Comparison of ENCODE assay signal across 10 cellular contexts in genomic region chr7:152615052-152615741, GRCh38.
DNase-seq lines count a peak whose midpoint lies in the region; ATAC-seq, FAIRE-seq and TF ChIP-seq lines count a peak whose summit lies in the region.
"Had no signal": no experiment of that assay in that cellular context is flagged by ENCODE, and none has a peak within 500 bp of the region (broad histone marks: within the 10 kb centered on the region; RNA-seq: fewer than 3 reads in every experiment).

No MANE protein-coding gene starts in this region.

- no peaks in the 10 kb centered on the region for H3K4me1 Mint-ChIP-seq in CD4-positive, alpha-beta T cell (ENCODE audit: low read depth)
- no peaks in the 10 kb centered on the region for H3K4me1 Mint-ChIP-seq in activated CD4-positive, alpha-beta T cell treated with anti-CD3 and anti-CD28 coated beads for 36 hours

- H3K27me3 ChIP-seq in WERI-Rb-1 (ENCODE audit: insufficient read depth, low read depth, severe bottlenecking) (no peaks in the 10 kb centered on the region), lower lobe of right lung (ENCODE audit: low read depth) (peaks cover 7% of the 10 kb centered on the region)
- H3K27me3 ChIP-seq in CD4-positive, alpha-beta T cell (ENCODE audit: control insufficient read depth, insufficient read depth, low read length), result no peaks in the 10 kb centered on the region

- no peak for TF ChIP-seq EP300 in A549 (IDR thresholded peaks at IDR 0.05)

- peak; percentile 26 to 54; a peak in 3 of 6 replicates for ATAC-seq in A549
- ATAC-seq in lower lobe of right lung, result peak; percentile 82 to 87
- ATAC-seq in GM18517 (IDR thresholded peaks at IDR 0.05; ENCODE audit: unreplicated experiment), result no peak
- no peak for ATAC-seq in CD4-positive, alpha-beta T cell (ENCODE audit: poor library complexity)
- no peak for ATAC-seq in activated CD4-positive, alpha-beta T cell treated with anti-CD3 and anti-CD28 coated beads for 36 hours

- CTCF ChIA-PET in A549 (lab: Yijun Ruan, JAX), result interaction anchor here (0.7 to 1.7 kb wide), 2 partner anchors 8 to 15 kb away, joined by 3 to 4 read pairs; no protein-coding TSS in a partner anchor
- CTCF ChIA-PET in CD4-positive, alpha-beta T cell (lab: Charles Lee), result no interaction called here
- CTCF ChIA-PET in activated CD4-positive, alpha-beta T cell treated with anti-CD3 and anti-CD28 coated beads for 36 hours (lab: Charles Lee), result interaction anchor here (0.5 kb wide), 1 partner anchor 384 kb away, joined by 3 read pairs; no protein-coding TSS in a partner anchor

- H3K36me3 Mint-ChIP-seq in CD4-positive, alpha-beta T cell (ENCODE audit: low read depth), result no peaks in the 10 kb centered on the region
- H3K36me3 Mint-ChIP-seq in activated CD4-positive, alpha-beta T cell treated with anti-CD3 and anti-CD28 coated beads for 36 hours (ENCODE audit: low read depth), result no peaks in the 10 kb centered on the region

- WGBS in A549 (ENCODE audit: missing lambda C conversion rate), result 73% methylated on average over 13 of the region's 13 CpGs

- DNase-seq in A549 (ENCODE audit: low read depth in 1 of 2, low spot score in 1 of 2) (no peak), NCI-H2029 (lab: John Stamatoyannopoulos, UW) (peak; percentile 26), WERI-Rb-1 (peak; percentile 54), lower lobe of right lung (no peak), Kasumi-1 (lab: John Stamatoyannopoulos, UW) (no peak)
- DNase-seq in CD4-positive, alpha-beta T cell, result no peak
- DNase-seq in activated CD4-positive, alpha-beta T cell treated with anti-CD3 and anti-CD28 coated beads for 36 hours, result no peak
- DNase-seq: mammary epithelial cell; stimulated activated CD4-positive, alpha-beta T cell treated with anti-CD3 and anti-CD28 coated beads, Interleukin-4, amount 100 ng/mL, for 24 hours had no signal

- H3K27ac ChIP-seq in A549, result no peak overlapping the region
- peak overlapping the region; percentile 72 for H3K27ac ChIP-seq in WERI-Rb-1
- H3K27ac ChIP-seq in lower lobe of right lung, result no peak overlapping the region
- H3K27ac ChIP-seq in CD4-positive, alpha-beta T cell (ENCODE audit: low read depth, low read length), result no peak overlapping the region

- H3K4me2 ChIP-seq in A549, result no peak overlapping the region

- TF ChIP-seq CTCF in A549 (IDR thresholded peaks at IDR 0.05) (no peak), WERI-Rb-1 (IDR thresholded peaks at IDR 0.05; ENCODE audit: low read depth, low read length) (no peak), lower lobe of right lung (IDR thresholded peaks at IDR 0.05) (no peak)
- TF ChIP-seq CTCF in CD4-positive, alpha-beta T cell (IDR thresholded peaks at IDR 0.05), result no peak

- H3K4me3 Mint-ChIP-seq in CD4-positive, alpha-beta T cell, result no peak overlapping the region
- no peak overlapping the region for H3K4me3 Mint-ChIP-seq in activated CD4-positive, alpha-beta T cell treated with anti-CD3 and anti-CD28 coated beads for 36 hours

- H3K36me3 ChIP-seq in WERI-Rb-1, result no peaks in the 10 kb centered on the region
- no peaks in the 10 kb centered on the region for H3K36me3 ChIP-seq in lower lobe of right lung

- TF ChIP-seq POLR2A in A549 (IDR thresholded peaks at IDR 0.05; ENCODE audit: low read length), result no peak

- no peak overlapping the region for H3K4me3 ChIP-seq in A549
- peak overlapping the region; percentile 30 for H3K4me3 ChIP-seq in WERI-Rb-1 (ENCODE audit: low read depth, low read length)
- H3K4me3 ChIP-seq in lower lobe of right lung, result no peak overlapping the region

- H3K27me3 Mint-ChIP-seq in CD4-positive, alpha-beta T cell, result no peaks in the 10 kb centered on the region
- H3K27me3 Mint-ChIP-seq in activated CD4-positive, alpha-beta T cell treated with anti-CD3 and anti-CD28 coated beads for 36 hours, result no peaks in the 10 kb centered on the region

- TF ChIP-seq RAD21 in A549 (conservative IDR thresholded peaks at IDR 0.05 in 1 of 2, IDR thresholded peaks at IDR 0.05 in 1 of 2), result no peak

- FAIRE-seq in A549 (lab: Jason Lieb, UNC), result no peak

- H3K27ac Mint-ChIP-seq in CD4-positive, alpha-beta T cell, result no peak overlapping the region
- no peak overlapping the region for H3K27ac Mint-ChIP-seq in activated CD4-positive, alpha-beta T cell treated with anti-CD3 and anti-CD28 coated beads for 36 hours

- POLR2A ChIA-PET in A549 (lab: Yijun Ruan, JAX), result no interaction called here
- POLR2A ChIA-PET in CD4-positive, alpha-beta T cell (lab: Charles Lee), result no interaction called here
- POLR2A ChIA-PET in activated CD4-positive, alpha-beta T cell treated with anti-CD3 and anti-CD28 coated beads for 36 hours (lab: Charles Lee), result no interaction called here

- H3K9me3 ChIP-seq in A549 (no peaks in the 10 kb centered on the region), WERI-Rb-1 (ENCODE audit: severe bottlenecking) (no peaks in the 10 kb centered on the region), lower lobe of right lung (no peaks in the 10 kb centered on the region)
- H3K9me3 ChIP-seq in CD4-positive, alpha-beta T cell (ENCODE audit: control insufficient read depth, low read length), result no peaks in the 10 kb centered on the region

- H3K4me1 ChIP-seq in A549, result no peaks in the 10 kb centered on the region
- H3K4me1 ChIP-seq in lower lobe of right lung, result peaks cover 5% of the 10 kb centered on the region

- intact Hi-C loops in lower lobe of right lung (cut with DNase I), result no loop called here
- intact Hi-C loops in CD4-positive, alpha-beta T cell (cut with DNase I, micrococcal nuclease), result no loop called here
- intact Hi-C loops in activated CD4-positive, alpha-beta T cell treated with anti-CD3 and anti-CD28 coated beads for 36 hours (cut with DNase I, micrococcal nuclease), result no loop called here

- peaks cover 4% of the 10 kb centered on the region for H3K9me3 Mint-ChIP-seq in CD4-positive, alpha-beta T cell
- H3K9me3 Mint-ChIP-seq in activated CD4-positive, alpha-beta T cell treated with anti-CD3 and anti-CD28 coated beads for 36 hours (ENCODE audit: low read depth), result peaks cover 9% of the 10 kb centered on the region

TF ChIP-seq in A549, 52 proteins besides CTCF, POLR2A, EP300 and RAD21:
- TF ChIP-seq HMGXB4 (CRISPR knock-in tag; IDR thresholded peaks at IDR 0.05; ENCODE audit: borderline replicate concordance) (no peak), NPAS2 (CRISPR knock-in tag; IDR thresholded peaks at IDR 0.05; ENCODE audit: borderline replicate concordance) (no peak), FOSB (CRISPR knock-in tag; IDR thresholded peaks at IDR 0.05) (no peak), JUNB (IDR thresholded peaks at IDR 0.05) (no peak), HOXB13 (CRISPR knock-in tag; IDR thresholded peaks at IDR 0.05; ENCODE audit: low read depth) (no peak), USF2 (IDR thresholded peaks at IDR 0.05) (no peak), EHF (CRISPR knock-in tag; IDR thresholded peaks at IDR 0.05) (no peak), NR3C1 (IDR thresholded peaks at IDR 0.05) (no peak)
TF ChIP-seq in A549: peak in this region for 0.

Comparison
In these comparisons a context has a peak if more than half of its experiments do, and no peak if none do; other contexts are left out.
1. ATAC-seq: peak in A549 (2 of 2) and lower lobe of right lung (2 of 2); none in GM18517 (single experiment), CD4-positive, alpha-beta T cell (single experiment) and activated CD4-positive, alpha-beta T cell treated with anti-CD3 and anti-CD28 coated beads for 36 hours (single experiment).
2. DNase-seq: peak in NCI-H2029 (single experiment) and WERI-Rb-1 (single experiment); none in A549 (0 of 2), lower lobe of right lung (single experiment), Kasumi-1 (0 of 2), CD4-positive, alpha-beta T cell (0 of 10) and activated CD4-positive, alpha-beta T cell treated with anti-CD3 and anti-CD28 coated beads for 36 hours (single experiment).